24 cellular contexts compared by ENCODE assay signal in genomic region chr14:29937116-29937515, GRCh38. TPM values are rescaled to one million over a fixed set of nuclear protein-coding genes. Genes with fewer than 3 reads are reported as not detected.
DNase-seq lines count a peak whose midpoint lies in the region; ATAC-seq, FAIRE-seq and TF ChIP-seq lines count a peak whose summit lies in the region.
"Had no signal": no experiment of that assay in that cellular context is flagged by ENCODE, and none has a peak within 500 bp of the region (broad histone marks: within the 10 kb centered on the region; RNA-seq: fewer than 3 reads in every experiment).

No MANE protein-coding gene starts in this region.

- intact Hi-C loops in K562 (cut with micrococcal nuclease), result no loop called here
- intact Hi-C loops in cardiac septum (cut with DNase I), result no loop called here

- H3K9me1 ChIP-seq in K562 (ENCODE audit: control insufficient read depth, insufficient read depth, low read length), result no peaks in the 10 kb centered on the region

- ATAC-seq in K562, result no peak
- no peak for ATAC-seq in stimulated activated naive B cell treated with anti-CD40 and anti-IgM and Interleukin-4, amounts not matched to agents 10 μg/mL and 1 μg/mL and 100 μg/mL, for 72 hours (replicated peaks)
- ATAC-seq: activated naive CD4-positive, alpha-beta T cell treated with anti-CD3 and anti-CD28 coated beads, Interleukin-2, amount 50 U/mL, for 72 hours; body of pancreas; gastroesophageal sphincter; naive thymus-derived CD4-positive, alpha-beta T cell; upper lobe of right lung had no signal

- TF ChIP-seq CTCF in K562 (IDR thresholded peaks at IDR 0.05 in 2 of 3, conservative IDR thresholded peaks at IDR 0.05 in 1 of 3; ENCODE audit: insufficient read depth in 2 of 3, low read depth in 1 of 3, low read length in 3 of 3), result no peak

- DNase-seq in Daoy (ENCODE audit: low read depth), result peak; percentile 17
- peak; percentile 31 for DNase-seq in M059J (ENCODE audit: low read depth)
- DNase-seq in K562 (ENCODE audit: extremely low read depth in 1 of 4, low spot score in 3 of 4), result no peak
- peak; percentile 76 for DNase-seq in iris pigment epithelial cell (ENCODE audit: low read depth)
- DNase-seq in activated naive CD4-positive, alpha-beta T cell treated with anti-CD3 and anti-CD28 coated beads, Interleukin-2, amount 50 U/mL, for 16 hours, result no peak
- no peak for DNase-seq in epidermal melanocyte (ENCODE audit: insufficient read length, low spot score)
- DNase-seq in cardiac septum (ENCODE audit: low spot score), result no peak
- no peak for DNase-seq in stimulated activated naive B cell treated with anti-CD40 and anti-IgM and Interleukin-4, amounts not matched to agents 10 μg/mL and 1 μg/mL and 100 μg/mL, for 72 hours
- DNase-seq: activated CD4-positive, CD25-positive, alpha-beta regulatory T cell treated with anti-CD3 and anti-CD28 coated beads, Interleukin-2, amount 50 U/mL, for 72 hours; activated T-cell treated with anti-CD3 and anti-CD28 coated beads, Interleukin-2, amount 50 U/mL, for 48 hours; body of pancreas; colonic mucosa; COR-L47; naive thymus-derived CD4-positive, alpha-beta T cell; NCI-H1048; NCI-H187 treated with DMSO at 0.1 percent for 48 hours; NCI-H446 treated with DMSO at 0.1 percent for 48 hours; T1000; upper lobe of right lung had no signal

- no peak for TF ChIP-seq EP300 in K562 (IDR thresholded peaks at IDR 0.05; ENCODE audit: low read length)

- H3K36me3 Mint-ChIP-seq in stimulated activated naive B cell treated with anti-CD40 and anti-IgM and Interleukin-4, amounts not matched to agents 10 μg/mL and 1 μg/mL and 100 μg/mL, for 72 hours, result no peaks in the 10 kb centered on the region
- H3K36me3 Mint-ChIP-seq: naive thymus-derived CD4-positive, alpha-beta T cell had no signal

- H3K4me1 Mint-ChIP-seq in stimulated activated naive B cell treated with anti-CD40 and anti-IgM and Interleukin-4, amounts not matched to agents 10 μg/mL and 1 μg/mL and 100 μg/mL, for 72 hours, result no peaks in the 10 kb centered on the region
- H3K4me1 Mint-ChIP-seq: B cell; naive thymus-derived CD4-positive, alpha-beta T cell had no signal

- H3K4me3 ChIP-seq in K562, result no peak overlapping the region
- H3K4me3 ChIP-seq: body of pancreas, colonic mucosa, gastroesophageal sphincter, right atrium auricular region, upper lobe of right lung had no signal

- no peak for FAIRE-seq in K562 (lab: Jason Lieb, UNC)

- no peaks in the 10 kb centered on the region for H3K4me1 ChIP-seq in K562 (replicated peaks in 1 of 2; ENCODE audit: control insufficient read depth in 2 of 2, insufficient read depth in 2 of 2, low read length in 2 of 2)
- H3K4me1 ChIP-seq: body of pancreas, colonic mucosa, gastroesophageal sphincter, right atrium auricular region, upper lobe of right lung had no signal

- in situ Hi-C loops in K562 (cut with MboI), result no loop called here

- no peaks in the 10 kb centered on the region for H3K27me3 ChIP-seq in K562 (ENCODE audit: control insufficient read depth in 2 of 2, insufficient read depth in 2 of 2, low read length in 2 of 2)
- H3K27me3 ChIP-seq: body of pancreas, colonic mucosa, right atrium auricular region, upper lobe of right lung had no signal

- H3K4me2 ChIP-seq in K562 (ENCODE audit: insufficient read depth, low read length), result no peak overlapping the region

- no peaks in the 10 kb centered on the region for H3K79me2 ChIP-seq in K562 (ENCODE audit: control insufficient read depth, insufficient read depth, low read length)

- H2AFZ ChIP-seq in K562 (ENCODE audit: low read depth, low read length), result no peak overlapping the region

- no peaks in the 10 kb centered on the region for H4K20me1 ChIP-seq in K562 (replicated peaks; ENCODE audit: control insufficient read depth, insufficient read depth, low read length)

- no peak overlapping the region for H3K27ac ChIP-seq in K562 (ENCODE audit: extremely low read depth, low read depth, low read length)
- H3K27ac ChIP-seq: body of pancreas, colonic mucosa, gastroesophageal sphincter, right atrium auricular region, upper lobe of right lung had no signal

- POLR2A ChIA-PET in K562 (lab: Yijun Ruan, JAX), result no interaction called here

- no peak for TF ChIP-seq RAD21 in K562 (CRISPR knock-in tag; conservative IDR thresholded peaks at IDR 0.05 in 1 of 2, IDR thresholded peaks at IDR 0.05 in 1 of 2)

- no peak for TF ChIP-seq POLR2A in K562 (conservative IDR thresholded peaks at IDR 0.05)

- 0% methylated on average over 2 of the region's 2 CpGs for WGBS in K562 (ENCODE audit: insufficient coverage, low coverage, missing lambda C conversion rate)

- no TSS peak for BruUV-seq in K562 (replicated peaks; lab: Mats Ljungman, UMichigan)

- H3K36me3 ChIP-seq in K562 (ENCODE audit: control insufficient read depth, insufficient read depth, low read length), result no peaks in the 10 kb centered on the region
- H3K36me3 ChIP-seq: colonic mucosa, gastroesophageal sphincter, right atrium auricular region, upper lobe of right lung had no signal

- H3K27me3 Mint-ChIP-seq in stimulated activated naive B cell treated with anti-CD40 and anti-IgM and Interleukin-4, amounts not matched to agents 10 μg/mL and 1 μg/mL and 100 μg/mL, for 72 hours, result no peaks in the 10 kb centered on the region
- H3K27me3 Mint-ChIP-seq: B cell had no signal

- CTCF ChIA-PET in K562 (lab: Yijun Ruan, JAX; ENCODE audit: low intra/inter-chr PET ratio), result no interaction called here

- no peaks in the 10 kb centered on the region for H3K9me3 ChIP-seq in K562 (replicated peaks; ENCODE audit: control insufficient read depth, insufficient read depth, low read depth, low read length)
- H3K9me3 ChIP-seq: body of pancreas, colonic mucosa, right atrium auricular region, upper lobe of right lung had no signal

- H3K9ac ChIP-seq in K562 (ENCODE audit: insufficient read depth in 1 of 2, low read depth in 2 of 2, low read length in 2 of 2), result no peak overlapping the region

- H3K9me3 Mint-ChIP-seq in stimulated activated naive B cell treated with anti-CD40 and anti-IgM and Interleukin-4, amounts not matched to agents 10 μg/mL and 1 μg/mL and 100 μg/mL, for 72 hours, result no peaks in the 10 kb centered on the region

- no peak overlapping the region for H3K4me3 Mint-ChIP-seq in stimulated activated naive B cell treated with anti-CD40 and anti-IgM and Interleukin-4, amounts not matched to agents 10 μg/mL and 1 μg/mL and 100 μg/mL, for 72 hours
- H3K4me3 Mint-ChIP-seq: B cell; naive thymus-derived CD4-positive, alpha-beta T cell had no signal

- H3K27ac Mint-ChIP-seq in stimulated activated naive B cell treated with anti-CD40 and anti-IgM and Interleukin-4, amounts not matched to agents 10 μg/mL and 1 μg/mL and 100 μg/mL, for 72 hours, result no peak overlapping the region
- H3K27ac Mint-ChIP-seq: activated naive CD4-positive, alpha-beta T cell treated with anti-CD3 and anti-CD28 coated beads, Interleukin-2, amount 50 U/mL, for 72 hours; B cell; naive thymus-derived CD4-positive, alpha-beta T cell had no signal

TF ChIP-seq in K562, 482 proteins besides CTCF, POLR2A, EP300 and RAD21:
- TF ChIP-seq RBM34 (IDR thresholded peaks at IDR 0.05; ENCODE audit: borderline replicate concordance, insufficient read depth, low read length) (no peak), NFE2 (IDR thresholded peaks at IDR 0.05; ENCODE audit: low read depth) (peak; percentile 39; the same call in 1 of the 2 replicates), C11orf30 (IDR thresholded peaks at IDR 0.05; ENCODE audit: low read depth) (peak; percentile 18; the same call in 1 of the 2 replicates), YBX1 (IDR thresholded peaks at IDR 0.05) (no peak)
TF ChIP-seq in K562: peak in this region for 2.

RNA-seq across cellular contexts. Expression of gene PRKD1, which starts 9.5 kb away (rescaled TPM):
- total RNA-seq in Daoy (2014; rRNA removed; shearing (Covaris generic)), result 2.9 and 3.3 TPM in 2 replicates
- 5.8 TPM in 2 replicates for total RNA-seq in M059J (2014; rRNA removed; shearing (Covaris generic))
- total RNA-seq in K562 (2011; cell fraction: chromatin; rRNA removed; ENCODE audit: low replicate concordance), result 0.44 and 0.51 TPM in 2 replicates
- total RNA-seq in K562 (2011; cell fraction: nucleolus; rRNA removed), result 0.39 TPM in 1 of 2 replicates, not detected in the other
- 0.22 TPM in 1 of 2 replicates, not detected in the other for total RNA-seq in K562 (2011; cell fraction: nucleoplasm; rRNA removed)
- not detected in 2 replicates for total RNA-seq in K562 (2014; rRNA removed)
- 0.10 and 0.15 TPM in 2 replicates for total RNA-seq in K562 (2014; rRNA removed; fragmentation: Illumina TruSeq; extraction: Trizol)
- total RNA-seq in K562 (2015; rRNA removed; fragmentation: Illumina TruSeq; extraction: Trizol), result 0.08 and 0.11 TPM in 2 replicates
- 0.16 TPM in 2 replicates for total RNA-seq in K562 (2021)
- 0.08 TPM in 1 of 2 replicates, not detected in the other for polyA plus RNA-seq in K562 (2011; rRNA removed)
- polyA plus RNA-seq in K562 (2011; cell fraction: cytosol; rRNA removed), result 0.01 TPM in 2 replicates
- 0.09 TPM in 1 of 2 replicates, not detected in the other for polyA plus RNA-seq in K562 (2011; cell fraction: nucleus; rRNA removed)
- polyA plus RNA-seq in K562 (2012), result 0.13 and 1.1 TPM in 2 replicates
- 0.10 and 0.15 TPM in 2 replicates for polyA plus RNA-seq in K562 (2014; fragmentation: Illumina TruSeq; extraction: Trizol)
- under 1 TPM; 0.04 to 0.25 TPM for polyA plus RNA-seq in K562 (2014; fragmentation: Nextera tagmentation; extraction: Ambion mirVana)
- 0.16 and 0.19 TPM in 2 replicates for polyA plus RNA-seq in K562 (2014; rRNA removed)
- 0.18 TPM in 1 of 2 replicates, not detected in the other for polyA minus RNA-seq in K562 (2011; rRNA and poly(A)+ RNA removed)
- not detected in 2 replicates for polyA minus RNA-seq in K562 (2011; cell fraction: cytosol; rRNA and poly(A)+ RNA removed)
- polyA minus RNA-seq in K562 (2011; cell fraction: nucleus; rRNA and poly(A)+ RNA removed), result not detected in 2 replicates
- total RNA-seq in cardiac septum, result 4.3 TPM
- total RNA-seq: activated CD8-positive, alpha-beta memory T cell treated with anti-CD3 and anti-CD28 coated beads for 36 hours; activated naive CD4-positive, alpha-beta T cell treated with anti-CD3 and anti-CD28 coated beads, Interleukin-2, amount 50 U/mL, for 72 hours; naive thymus-derived CD4-positive, alpha-beta T cell had no signal
- polyA plus RNA-seq: naive thymus-derived CD4-positive, alpha-beta T cell had no signal

Comparison
In these comparisons a context has a peak if more than half of its experiments do, and no peak if none do; other contexts are left out.
1. DNase-seq: peak in Daoy (single experiment), M059J (single experiment) and iris pigment epithelial cell (single experiment); none in K562 (0 of 4), activated naive CD4-positive, alpha-beta T cell treated with anti-CD3 and anti-CD28 coated beads, Interleukin-2, amount 50 U/mL, for 16 hours (single experiment), epidermal melanocyte (single experiment), cardiac septum (single experiment) and stimulated activated naive B cell treated with anti-CD40 and anti-IgM and Interleukin-4, amounts not matched to agents 10 μg/mL and 1 μg/mL and 100 μg/mL, for 72 hours (single experiment).